ENCODE assay signal across 8 cellular contexts in genomic region chr1:198156111-198156744, GRCh38. TPM values are rescaled to one million over a fixed set of nuclear protein-coding genes. Genes with fewer than 3 reads are reported as not detected.
A peak's percentile ranks its signal among the peaks of the same experiment; 100 is the strongest.
DNase-seq lines count a peak whose midpoint lies in the region; ATAC-seq lines count a peak whose summit lies in the region.

No MANE protein-coding gene starts in this region.

- H3K36me3 Mint-ChIP-seq in activated CD4-positive, alpha-beta T cell treated with anti-CD3 and anti-CD28 coated beads, Interleukin-2, amount 10 ng/mL, durations not matched to agents 7 days and 5 days (ENCODE audit: low read depth): peaks cover 3% of the 10 kb centered on the region

- peak overlapping the region; percentile 74 to 75 for H3K4me3 ChIP-seq in duodenal mucosa (ENCODE audit: low read depth in 1 of 2, low read length in 2 of 2)

- peaks cover 15 to 19% of the 10 kb centered on the region in 2 donors for H3K4me1 ChIP-seq in duodenal mucosa (ENCODE audit: control insufficient read depth in 1 of 2, insufficient read depth in 2 of 2, low read length in 2 of 2)

- H3K27me3 Mint-ChIP-seq in activated CD4-positive, alpha-beta T cell treated with anti-CD3 and anti-CD28 coated beads, Interleukin-2, amount 10 ng/mL, durations not matched to agents 7 days and 5 days: peaks cover 1% of the 10 kb centered on the region

- CTCF ChIA-PET in activated CD4-positive, alpha-beta T cell treated with anti-CD3 and anti-CD28 coated beads, Interleukin-2, amount 10 ng/mL, durations not matched to agents 7 days and 5 days (lab: Charles Lee): interaction anchor here (0.6 to 2.3 kb wide), 10 partner anchors 9 to 1023 kb away, joined by 3 to 11 read pairs (median 4); no protein-coding TSS in a partner anchor

- peak overlapping the region; percentile 68 to 80 for H3K9ac ChIP-seq in duodenal mucosa (ENCODE audit: low read depth in 1 of 2, low read length in 2 of 2)

- H3K27me3 ChIP-seq in duodenal mucosa (ENCODE audit: control insufficient read depth in 1 of 2, insufficient read depth in 2 of 2, low read length in 2 of 2): no peaks in the 10 kb centered on the region

- POLR2A ChIA-PET in activated CD4-positive, alpha-beta T cell treated with anti-CD3 and anti-CD28 coated beads, Interleukin-2, amount 10 ng/mL, durations not matched to agents 7 days and 5 days (lab: Charles Lee): interaction anchor here (0.6 kb wide), 3 partner anchors 13 to 501 kb away, joined by 3 to 12 read pairs (median 4); no protein-coding TSS in a partner anchor

- ATAC-seq in GM18858 (IDR thresholded peaks at IDR 0.05; ENCODE audit: unreplicated experiment) (peak; percentile 28), HG03342 (IDR thresholded peaks at IDR 0.05; ENCODE audit: unreplicated experiment) (peak; percentile 30)

- peaks cover 31% of the 10 kb centered on the region for H3K4me1 Mint-ChIP-seq in activated CD4-positive, alpha-beta T cell treated with anti-CD3 and anti-CD28 coated beads, Interleukin-2, amount 10 ng/mL, durations not matched to agents 7 days and 5 days

- no peaks in the 10 kb centered on the region for H3K36me3 ChIP-seq in duodenal mucosa (ENCODE audit: control insufficient read depth in 1 of 2, insufficient read depth in 2 of 2, low read length in 2 of 2)

- peak overlapping the region; percentile 93 for H3K27ac Mint-ChIP-seq in activated CD4-positive, alpha-beta T cell treated with anti-CD3 and anti-CD28 coated beads, Interleukin-2, amount 10 ng/mL, durations not matched to agents 7 days and 5 days

- peak overlapping the region; percentile 86 for H3K4me3 Mint-ChIP-seq in activated CD4-positive, alpha-beta T cell treated with anti-CD3 and anti-CD28 coated beads, Interleukin-2, amount 10 ng/mL, durations not matched to agents 7 days and 5 days

- H3K9me3 ChIP-seq in duodenal mucosa (ENCODE audit: control insufficient read depth in 1 of 2, low read length in 2 of 2): no peaks in the 10 kb centered on the region

- peak overlapping the region; percentile 93 for H3K27ac ChIP-seq in duodenal mucosa (ENCODE audit: low read depth, low read length)

- H3K9me3 Mint-ChIP-seq in activated CD4-positive, alpha-beta T cell treated with anti-CD3 and anti-CD28 coated beads, Interleukin-2, amount 10 ng/mL, durations not matched to agents 7 days and 5 days: no peaks in the 10 kb centered on the region

- DNase-seq in AG08396 (ENCODE audit: low spot score) (peak; percentile 66), NCI-H510A (lab: John Stamatoyannopoulos, UW) (peak; percentile 21), lung microvascular endothelial cell (ENCODE audit: low read depth in 2 of 2) (peak; percentile 80 to 85)
- peak; percentile 79 for DNase-seq in activated CD4-positive, alpha-beta T cell treated with anti-CD3 and anti-CD28 coated beads, Interleukin-2, amount 10 ng/mL, durations not matched to agents 7 days and 5 days
- peak; percentile 49 for DNase-seq in stimulated activated CD8-positive, alpha-beta memory T cell treated with anti-CD3 and anti-CD28 coated beads, Interleukin-15, amount 100 ng/mL, for 1 hour (ENCODE audit: low read depth)

RNA-seq across cellular contexts. Expression of gene NEK7, which starts 0.6 kb away (rescaled TPM):
- 10 to 100 TPM; 49.1 to 49.3 TPM for total RNA-seq in activated CD4-positive, alpha-beta T cell treated with anti-CD3 and anti-CD28 coated beads, Interleukin-2, amount 10 ng/mL, durations not matched to agents 7 days and 5 days
- 51.0 and 57.1 TPM in 2 replicates for total RNA-seq in lung microvascular endothelial cell

Comparison
In these comparisons a context has a peak if more than half of its experiments do, and no peak if none do; other contexts are left out.
1. Peak in every context shown above with its lines: DNase-seq, ATAC-seq, H3K4me3 ChIP-seq and H3K27ac ChIP-seq.
2. DNase-seq: peak in every context shown above with its lines; median percentile 82 in lung microvascular endothelial cell; 79 in activated CD4-positive, alpha-beta T cell treated with anti-CD3 and anti-CD28 coated beads, Interleukin-2, amount 10 ng/mL, durations not matched to agents 7 days and 5 days; 66 in AG08396; 49 in stimulated activated CD8-positive, alpha-beta memory T cell treated with anti-CD3 and anti-CD28 coated beads, Interleukin-15, amount 100 ng/mL, for 1 hour; 21 in NCI-H510A.